8 cellular contexts compared by ENCODE assay signal in genomic region chr17:78779848-78780247, GRCh38. TPM values are rescaled to one million over a fixed set of nuclear protein-coding genes. Genes with fewer than 3 reads are reported as not detected.
DNase-seq lines count a peak whose midpoint lies in the region; ATAC-seq and TF ChIP-seq lines count a peak whose summit lies in the region.

No MANE protein-coding gene starts in this region.

- peaks cover 16% of the 10 kb centered on the region for H3K4me1 Mint-ChIP-seq in GM23338

- H3K4me3 ChIP-seq in GM23338: no peak overlapping the region
- peak overlapping the region in 21 of 59 donors; percentile 2 to 95 (median 26) for H3K4me3 ChIP-seq in dorsolateral prefrontal cortex
- no peak overlapping the region for H3K4me3 ChIP-seq in uterus

- peak overlapping the region; percentile 42; the same call in 2 of the 3 replicates for H3K4me3 Mint-ChIP-seq in GM23338

- intact Hi-C loops in dorsolateral prefrontal cortex (cut with DNase I): loop anchor here (5.0 to 10.0 kb wide), 2 partner anchors 62 to 405 kb away; partner anchors contain the start of genes PGS1 (in 1 of the 2) and USP36 (in 1 of the 2)
- intact Hi-C loops in uterus (cut with DNase I; ENCODE audit: low total_unique reads): no loop called here

- H3K27ac ChIP-seq in GM23338 (ENCODE audit: low read depth): no peak overlapping the region
- peak overlapping the region in 56 of 59 donors; percentile 6 to 95 (median 84) for H3K27ac ChIP-seq in dorsolateral prefrontal cortex
- H3K27ac ChIP-seq in uterus: peak overlapping the region in 1 of 2 donors; percentile 94

- no peak overlapping the region for H3K4me2 ChIP-seq in GM23338

- H2AFZ ChIP-seq in GM23338: no peak overlapping the region

- ATAC-seq in GM23338 (no peak), HG03342 (IDR thresholded peaks at IDR 0.05; ENCODE audit: unreplicated experiment) (no peak), HG03139 (IDR thresholded peaks at IDR 0.05; ENCODE audit: unreplicated experiment) (no peak)

- H3K27ac Mint-ChIP-seq in GM23338: peak overlapping the region; percentile 73; the same call in 1 of the 2 replicates

- no peaks in the 10 kb centered on the region for H3K9me2 ChIP-seq in GM23338 (ENCODE audit: insufficient read depth)

- peaks cover 6% of the 10 kb centered on the region for H3K27me3 ChIP-seq in GM23338 (ENCODE audit: insufficient read depth)
- H3K27me3 ChIP-seq in dorsolateral prefrontal cortex: no peaks in the 10 kb centered on the region
- no peaks in the 10 kb centered on the region for H3K27me3 ChIP-seq in uterus

- H3K4me1 ChIP-seq in GM23338 (ENCODE audit: insufficient read depth) (peaks cover 4% of the 10 kb centered on the region; the same call in 1 of the 2 replicates), uterus (no peaks in the 10 kb centered on the region)

- peaks cover 7% of the 10 kb centered on the region; the same call in 1 of the 2 replicates for H3F3A ChIP-seq in GM23338 (replicated peaks; ENCODE audit: low read depth)

- no peaks in the 10 kb centered on the region for H3K9me3 ChIP-seq in uterus

- TF ChIP-seq POLR2A in uterus (IDR thresholded peaks at IDR 0.05): no peak

- peaks cover 41% of the 10 kb centered on the region for H3K79me2 ChIP-seq in GM23338 (replicated peaks; ENCODE audit: insufficient read depth)

- 0 out of 2 replicates have a peak, but pooled peaks cover 11% of the 10 kb centered on the region for H4K20me1 ChIP-seq in GM23338 (replicated peaks; ENCODE audit: insufficient read depth)

- H3K27me3 Mint-ChIP-seq in GM23338 (ENCODE audit: insufficient read depth, low read depth, poor library complexity): peaks cover 7% of the 10 kb centered on the region

- H3K36me3 ChIP-seq in GM23338 (ENCODE audit: insufficient read depth) (no peaks in the 10 kb centered on the region), uterus (no peaks in the 10 kb centered on the region)

- H3K36me3 Mint-ChIP-seq in GM23338 (ENCODE audit: low read depth): no peaks in the 10 kb centered on the region

- DNase-seq in GM23338 (ENCODE audit: low spot score) (no peak), UCSD-AML1 (lab: John Stamatoyannopoulos, UW; ENCODE audit: unreplicated experiment) (peak; percentile 32), dorsolateral prefrontal cortex (peak in 1 of 10 donors; percentile 31), uterus (no peak), OCI-M1 (lab: John Stamatoyannopoulos, UW) (no peak)
- DNase-seq in stimulated activated CD8-positive, alpha-beta memory T cell treated with anti-CD3 and anti-CD28 coated beads, Interleukin-4, amount 100 ng/mL, for 48 hours: peak; percentile 57

- H3K9me3 Mint-ChIP-seq in GM23338: no peaks in the 10 kb centered on the region

- no peak for TF ChIP-seq CTCF in GM23338 (conservative IDR thresholded peaks at IDR 0.05; ENCODE audit: low read depth in 2 of 2)
- no peak for TF ChIP-seq CTCF in dorsolateral prefrontal cortex (IDR thresholded peaks at IDR 0.05 in 54 of 56, conservative IDR thresholded peaks at IDR 0.05 in 2 of 56; ENCODE audit: low read depth in 1 of 56, partially characterized antibody in 56 of 56)
- TF ChIP-seq CTCF in uterus (IDR thresholded peaks at IDR 0.05): no peak

TF ChIP-seq in GM23338, 12 proteins besides CTCF, POLR2A, EP300 and RAD21 (continues in another document):
- TF ChIP-seq REST (IDR thresholded peaks at IDR 0.05; ENCODE audit: unreplicated experiment) (no peak), ETS1 (IDR thresholded peaks at IDR 0.05) (no peak), NANOG (IDR thresholded peaks at IDR 0.05; ENCODE audit: borderline replicate concordance) (no peak), POLR2AphosphoS5 (IDR thresholded peaks at IDR 0.05; ENCODE audit: low read depth) (no peak), EZH2phosphoT487 (IDR thresholded peaks at IDR 0.05; ENCODE audit: unreplicated experiment) (no peak), CREB1 (CRISPR knock-in tag; IDR thresholded peaks at IDR 0.05; ENCODE audit: low read depth) (no peak), EZH2 (IDR thresholded peaks at IDR 0.05; ENCODE audit: low read depth, unreplicated experiment) (no peak), STAT1 (IDR thresholded peaks at IDR 0.05; ENCODE audit: unreplicated experiment) (no peak)

RNA-seq across cellular contexts. Expression of gene CYTH1, which starts 2.2 kb away (rescaled TPM):
- total RNA-seq in GM23338 (2014; rRNA removed; shearing (Covaris generic)): 14.5 and 21.2 TPM in 2 replicates
- 12.2 and 13.8 TPM in 2 replicates for polyA plus RNA-seq in GM23338 (2016; fragmentation: Nextera tagmentation; extraction: Ambion mirVana)
- 100 to 1,000 TPM in 67 of 120 experiments, 10 to 100 TPM in 53; 70.0 to 339 (median 108) TPM for total RNA-seq in dorsolateral prefrontal cortex
- total RNA-seq in uterus: 10 to 100 TPM in 3 of 4 donors, 1 to 10 TPM in 1; 6.2 to 56.1 (median 44.3) TPM

Comparison
In these comparisons a context has a peak if more than half of its experiments do, and no peak if none do; other contexts are left out.
1. DNase-seq: peak in UCSD-AML1 (single experiment) and stimulated activated CD8-positive, alpha-beta memory T cell treated with anti-CD3 and anti-CD28 coated beads, Interleukin-4, amount 100 ng/mL, for 48 hours (single experiment); none in GM23338 (single experiment), uterus (0 of 2) and OCI-M1 (single experiment).